In genomic region chr12:103731539-103731938, GRCh38 we compare ENCODE assay signal across 3 cellular contexts.
"Had no signal": no experiment of that assay in that cellular context is flagged by ENCODE, and none has a peak within 500 bp of the region (broad histone marks: within the 10 kb centered on the region; RNA-seq: fewer than 3 reads in every experiment).

No MANE protein-coding gene starts in this region.

- H3K4me3 ChIP-seq: GM12878 had no signal

- DNase-seq: GDM1, GF-D8 had no signal

- ATAC-seq: GM12878 had no signal
